In the genomic region with DNA sequence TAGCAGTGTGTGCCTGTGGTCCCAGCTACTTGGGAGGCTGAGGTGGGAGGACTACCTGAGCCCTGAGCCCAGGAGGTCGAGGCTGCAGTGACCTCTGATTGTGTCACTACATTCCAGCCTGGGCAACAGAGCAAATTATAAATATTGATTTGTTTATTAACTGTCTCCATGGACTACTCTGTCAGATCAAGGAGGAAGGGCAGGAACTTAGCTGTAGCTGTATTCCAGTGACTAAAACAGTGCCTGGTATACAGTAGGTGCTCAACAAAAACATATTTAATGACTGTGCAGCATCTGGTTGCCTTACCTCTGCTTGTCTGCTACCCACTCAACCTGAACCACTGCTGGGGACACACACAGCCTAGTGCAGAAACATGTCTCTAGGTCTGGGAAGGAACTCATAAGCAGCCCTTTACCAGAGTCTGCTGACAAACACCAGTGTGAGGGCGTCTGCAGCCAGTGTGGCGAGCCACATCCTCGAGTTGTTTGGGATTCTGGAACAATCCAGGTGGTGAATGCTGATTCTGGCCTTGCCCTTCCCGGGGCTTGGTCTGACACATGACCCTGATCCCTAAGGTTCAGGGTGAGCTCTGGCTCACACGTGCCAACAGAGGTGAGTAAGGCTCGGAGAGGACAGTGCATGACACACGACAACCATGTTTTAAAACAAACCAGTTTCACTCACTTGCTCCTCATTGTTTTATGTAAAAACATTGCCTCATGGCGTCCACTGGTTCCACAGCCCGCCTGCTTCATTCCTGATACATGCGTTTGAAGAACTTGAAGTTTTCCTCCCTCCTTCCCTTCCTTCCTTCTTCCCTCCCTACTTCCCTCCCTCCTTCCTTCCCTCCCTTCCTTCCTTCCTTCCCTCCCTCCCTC, we compare ENCODE assay signal across 1 cellular context.
TF ChIP-seq lines count a peak whose summit lies in the region.

No MANE protein-coding gene starts in this region.

TF ChIP-seq in HepG2, 621 proteins besides CTCF, POLR2A, EP300 and RAD21 (continued from another document and continues in another):
- TF ChIP-seq, protein P1, sequence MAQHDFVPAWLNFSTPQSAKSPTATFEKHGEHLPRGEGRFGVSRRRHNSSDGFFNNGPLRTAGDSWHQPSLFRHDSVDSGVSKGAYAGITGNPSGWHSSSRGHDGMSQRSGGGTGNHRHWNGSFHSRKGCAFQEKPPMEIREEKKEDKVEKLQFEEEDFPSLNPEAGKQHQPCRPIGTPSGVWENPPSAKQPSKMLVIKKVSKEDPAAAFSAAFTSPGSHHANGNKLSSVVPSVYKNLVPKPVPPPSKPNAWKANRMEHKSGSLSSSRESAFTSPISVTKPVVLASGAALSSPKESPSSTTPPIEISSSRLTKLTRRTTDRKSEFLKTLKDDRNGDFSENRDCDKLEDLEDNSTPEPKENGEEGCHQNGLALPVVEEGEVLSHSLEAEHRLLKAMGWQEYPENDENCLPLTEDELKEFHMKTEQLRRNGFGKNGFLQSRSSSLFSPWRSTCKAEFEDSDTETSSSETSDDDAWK (CRISPR knock-in tag; IDR thresholded peaks at IDR 0.05) = no peak
- TF ChIP-seq, protein P2, sequence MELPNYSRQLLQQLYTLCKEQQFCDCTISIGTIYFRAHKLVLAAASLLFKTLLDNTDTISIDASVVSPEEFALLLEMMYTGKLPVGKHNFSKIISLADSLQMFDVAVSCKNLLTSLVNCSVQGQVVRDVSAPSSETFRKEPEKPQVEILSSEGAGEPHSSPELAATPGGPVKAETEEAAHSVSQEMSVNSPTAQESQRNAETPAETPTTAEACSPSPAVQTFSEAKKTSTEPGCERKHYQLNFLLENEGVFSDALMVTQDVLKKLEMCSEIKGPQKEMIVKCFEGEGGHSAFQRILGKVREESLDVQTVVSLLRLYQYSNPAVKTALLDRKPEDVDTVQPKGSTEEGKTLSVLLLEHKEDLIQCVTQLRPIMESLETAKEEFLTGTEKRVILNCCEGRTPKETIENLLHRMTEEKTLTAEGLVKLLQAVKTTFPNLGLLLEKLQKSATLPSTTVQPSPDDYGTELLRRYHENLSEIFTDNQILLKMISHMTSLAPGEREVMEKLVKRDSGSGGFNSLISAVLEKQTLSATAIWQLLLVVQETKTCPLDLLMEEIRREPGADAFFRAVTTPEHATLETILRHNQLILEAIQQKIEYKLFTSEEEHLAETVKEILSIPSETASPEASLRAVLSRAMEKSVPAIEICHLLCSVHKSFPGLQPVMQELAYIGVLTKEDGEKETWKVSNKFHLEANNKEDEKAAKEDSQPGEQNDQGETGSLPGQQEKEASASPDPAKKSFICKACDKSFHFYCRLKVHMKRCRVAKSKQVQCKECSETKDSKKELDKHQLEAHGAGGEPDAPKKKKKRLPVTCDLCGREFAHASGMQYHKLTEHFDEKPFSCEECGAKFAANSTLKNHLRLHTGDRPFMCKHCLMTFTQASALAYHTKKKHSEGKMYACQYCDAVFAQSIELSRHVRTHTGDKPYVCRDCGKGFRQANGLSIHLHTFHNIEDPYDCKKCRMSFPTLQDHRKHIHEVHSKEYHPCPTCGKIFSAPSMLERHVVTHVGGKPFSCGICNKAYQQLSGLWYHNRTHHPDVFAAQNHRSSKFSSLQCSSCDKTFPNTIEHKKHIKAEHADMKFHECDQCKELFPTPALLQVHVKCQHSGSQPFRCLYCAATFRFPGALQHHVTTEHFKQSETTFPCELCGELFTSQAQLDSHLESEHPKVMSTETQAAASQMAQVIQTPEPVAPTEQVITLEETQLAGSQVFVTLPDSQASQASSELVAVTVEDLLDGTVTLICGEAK (IDR thresholded peaks at IDR 0.05) = no peak
- TF ChIP-seq, protein P2 (CRISPR knock-in tag; IDR thresholded peaks at IDR 0.05) = no peak; the same call in 1 of the 2 replicates
- no peak for TF ChIP-seq ZNF282 (IDR thresholded peaks at IDR 0.05; ENCODE audit: partially characterized antibody)
- peak; percentile 23; the same call in 1 of the 2 replicates for TF ChIP-seq ZNF572 (CRISPR knock-in tag; IDR thresholded peaks at IDR 0.05)
- peak; percentile 84; the same call in 1 of the 2 replicates for TF ChIP-seq CCDC6 (CRISPR knock-in tag; IDR thresholded peaks at IDR 0.05)
- TF ChIP-seq MAFG (CRISPR knock-in tag; IDR thresholded peaks at IDR 0.05) = no peak
- TF ChIP-seq SNAPC2 (CRISPR knock-in tag; IDR thresholded peaks at IDR 0.05) = no peak
- no peak; the same call in 1 of the 2 replicates for TF ChIP-seq GATAD1 (CRISPR knock-in tag; IDR thresholded peaks at IDR 0.05)
- TF ChIP-seq ZFP62 (CRISPR knock-in tag; IDR thresholded peaks at IDR 0.05) = no peak
- no peak for TF ChIP-seq ZNF782 (CRISPR knock-in tag; IDR thresholded peaks at IDR 0.05; ENCODE audit: borderline replicate concordance)
- TF ChIP-seq, protein P3, sequence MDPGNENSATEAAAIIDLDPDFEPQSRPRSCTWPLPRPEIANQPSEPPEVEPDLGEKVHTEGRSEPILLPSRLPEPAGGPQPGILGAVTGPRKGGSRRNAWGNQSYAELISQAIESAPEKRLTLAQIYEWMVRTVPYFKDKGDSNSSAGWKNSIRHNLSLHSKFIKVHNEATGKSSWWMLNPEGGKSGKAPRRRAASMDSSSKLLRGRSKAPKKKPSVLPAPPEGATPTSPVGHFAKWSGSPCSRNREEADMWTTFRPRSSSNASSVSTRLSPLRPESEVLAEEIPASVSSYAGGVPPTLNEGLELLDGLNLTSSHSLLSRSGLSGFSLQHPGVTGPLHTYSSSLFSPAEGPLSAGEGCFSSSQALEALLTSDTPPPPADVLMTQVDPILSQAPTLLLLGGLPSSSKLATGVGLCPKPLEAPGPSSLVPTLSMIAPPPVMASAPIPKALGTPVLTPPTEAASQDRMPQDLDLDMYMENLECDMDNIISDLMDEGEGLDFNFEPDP (CRISPR knock-in tag; conservative IDR thresholded peaks at IDR 0.05) = no peak
- TF ChIP-seq ISL2 (CRISPR knock-in tag; IDR thresholded peaks at IDR 0.05) = no peak; the same call in 1 of the 2 replicates
- peak; percentile 16; the same call in 1 of the 2 replicates for TF ChIP-seq KAT8 (CRISPR knock-in tag; IDR thresholded peaks at IDR 0.05)
- no peak for TF ChIP-seq ZNF253 (CRISPR knock-in tag; IDR thresholded peaks at IDR 0.05; ENCODE audit: borderline replicate concordance)
- TF ChIP-seq GATA4 (IDR thresholded peaks at IDR 0.05; ENCODE audit: borderline replicate concordance, low read depth) = no peak
- TF ChIP-seq SIN3B (IDR thresholded peaks at IDR 0.05; ENCODE audit: low read length) = no peak
- no peak; the same call in 1 of the 2 replicates for TF ChIP-seq ZBTB7B (CRISPR knock-in tag; IDR thresholded peaks at IDR 0.05)
- no peak for TF ChIP-seq PLRG1 (conservative IDR thresholded peaks at IDR 0.05)
- peak; percentile 77; the same call in 1 of the 2 replicates for TF ChIP-seq CEBPB (IDR thresholded peaks at IDR 0.05; ENCODE audit: borderline replicate concordance, low read depth, low read length)
- TF ChIP-seq, protein P4, sequence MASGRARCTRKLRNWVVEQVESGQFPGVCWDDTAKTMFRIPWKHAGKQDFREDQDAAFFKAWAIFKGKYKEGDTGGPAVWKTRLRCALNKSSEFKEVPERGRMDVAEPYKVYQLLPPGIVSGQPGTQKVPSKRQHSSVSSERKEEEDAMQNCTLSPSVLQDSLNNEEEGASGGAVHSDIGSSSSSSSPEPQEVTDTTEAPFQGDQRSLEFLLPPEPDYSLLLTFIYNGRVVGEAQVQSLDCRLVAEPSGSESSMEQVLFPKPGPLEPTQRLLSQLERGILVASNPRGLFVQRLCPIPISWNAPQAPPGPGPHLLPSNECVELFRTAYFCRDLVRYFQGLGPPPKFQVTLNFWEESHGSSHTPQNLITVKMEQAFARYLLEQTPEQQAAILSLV (CRISPR knock-in tag; IDR thresholded peaks at IDR 0.05; ENCODE audit: borderline replicate concordance) = no peak
- peak; percentile 65 for TF ChIP-seq RXRB (CRISPR knock-in tag; IDR thresholded peaks at IDR 0.05; ENCODE audit: borderline replicate concordance)
- TF ChIP-seq KAT2B (IDR thresholded peaks at IDR 0.05; ENCODE audit: borderline replicate concordance, low read depth, low read length) = no peak
- TF ChIP-seq, protein P5, sequence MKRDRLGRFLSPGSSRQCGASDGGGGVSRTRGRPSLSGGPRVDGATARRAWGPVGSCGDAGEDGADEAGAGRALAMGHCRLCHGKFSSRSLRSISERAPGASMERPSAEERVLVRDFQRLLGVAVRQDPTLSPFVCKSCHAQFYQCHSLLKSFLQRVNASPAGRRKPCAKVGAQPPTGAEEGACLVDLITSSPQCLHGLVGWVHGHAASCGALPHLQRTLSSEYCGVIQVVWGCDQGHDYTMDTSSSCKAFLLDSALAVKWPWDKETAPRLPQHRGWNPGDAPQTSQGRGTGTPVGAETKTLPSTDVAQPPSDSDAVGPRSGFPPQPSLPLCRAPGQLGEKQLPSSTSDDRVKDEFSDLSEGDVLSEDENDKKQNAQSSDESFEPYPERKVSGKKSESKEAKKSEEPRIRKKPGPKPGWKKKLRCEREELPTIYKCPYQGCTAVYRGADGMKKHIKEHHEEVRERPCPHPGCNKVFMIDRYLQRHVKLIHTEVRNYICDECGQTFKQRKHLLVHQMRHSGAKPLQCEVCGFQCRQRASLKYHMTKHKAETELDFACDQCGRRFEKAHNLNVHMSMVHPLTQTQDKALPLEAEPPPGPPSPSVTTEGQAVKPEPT (CRISPR knock-in tag; IDR thresholded peaks at IDR 0.05; ENCODE audit: low read depth) = peak; percentile 76
- TF ChIP-seq NFKB2 (CRISPR knock-in tag; IDR thresholded peaks at IDR 0.05; ENCODE audit: borderline replicate concordance) = peak; percentile 86
- TF ChIP-seq ZNF292 (CRISPR knock-in tag; IDR thresholded peaks at IDR 0.05; ENCODE audit: borderline replicate concordance, low read depth) = peak; percentile 40; the same call in 1 of the 2 replicates
- TF ChIP-seq, protein P6, sequence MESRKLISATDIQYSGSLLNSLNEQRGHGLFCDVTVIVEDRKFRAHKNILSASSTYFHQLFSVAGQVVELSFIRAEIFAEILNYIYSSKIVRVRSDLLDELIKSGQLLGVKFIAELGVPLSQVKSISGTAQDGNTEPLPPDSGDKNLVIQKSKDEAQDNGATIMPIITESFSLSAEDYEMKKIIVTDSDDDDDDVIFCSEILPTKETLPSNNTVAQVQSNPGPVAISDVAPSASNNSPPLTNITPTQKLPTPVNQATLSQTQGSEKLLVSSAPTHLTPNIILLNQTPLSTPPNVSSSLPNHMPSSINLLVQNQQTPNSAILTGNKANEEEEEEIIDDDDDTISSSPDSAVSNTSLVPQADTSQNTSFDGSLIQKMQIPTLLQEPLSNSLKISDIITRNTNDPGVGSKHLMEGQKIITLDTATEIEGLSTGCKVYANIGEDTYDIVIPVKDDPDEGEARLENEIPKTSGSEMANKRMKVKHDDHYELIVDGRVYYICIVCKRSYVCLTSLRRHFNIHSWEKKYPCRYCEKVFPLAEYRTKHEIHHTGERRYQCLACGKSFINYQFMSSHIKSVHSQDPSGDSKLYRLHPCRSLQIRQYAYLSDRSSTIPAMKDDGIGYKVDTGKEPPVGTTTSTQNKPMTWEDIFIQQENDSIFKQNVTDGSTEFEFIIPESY (CRISPR knock-in tag; IDR thresholded peaks at IDR 0.05) = 0 out of 2 replicates have a peak, but pooled peaks have one; percentile 31
- TF ChIP-seq, protein P7, sequence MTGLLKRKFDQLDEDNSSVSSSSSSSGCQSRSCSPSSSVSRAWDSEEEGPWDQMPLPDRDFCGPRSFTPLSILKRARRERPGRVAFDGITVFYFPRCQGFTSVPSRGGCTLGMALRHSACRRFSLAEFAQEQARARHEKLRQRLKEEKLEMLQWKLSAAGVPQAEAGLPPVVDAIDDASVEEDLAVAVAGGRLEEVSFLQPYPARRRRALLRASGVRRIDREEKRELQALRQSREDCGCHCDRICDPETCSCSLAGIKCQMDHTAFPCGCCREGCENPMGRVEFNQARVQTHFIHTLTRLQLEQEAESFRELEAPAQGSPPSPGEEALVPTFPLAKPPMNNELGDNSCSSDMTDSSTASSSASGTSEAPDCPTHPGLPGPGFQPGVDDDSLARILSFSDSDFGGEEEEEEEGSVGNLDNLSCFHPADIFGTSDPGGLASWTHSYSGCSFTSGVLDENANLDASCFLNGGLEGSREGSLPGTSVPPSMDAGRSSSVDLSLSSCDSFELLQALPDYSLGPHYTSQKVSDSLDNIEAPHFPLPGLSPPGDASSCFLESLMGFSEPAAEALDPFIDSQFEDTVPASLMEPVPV (CRISPR knock-in tag; IDR thresholded peaks at IDR 0.05) = no peak
- TF ChIP-seq ZNF24 (IDR thresholded peaks at IDR 0.05) = peak; percentile 62; the same call in 1 of the 2 replicates
- TF ChIP-seq, protein P8, sequence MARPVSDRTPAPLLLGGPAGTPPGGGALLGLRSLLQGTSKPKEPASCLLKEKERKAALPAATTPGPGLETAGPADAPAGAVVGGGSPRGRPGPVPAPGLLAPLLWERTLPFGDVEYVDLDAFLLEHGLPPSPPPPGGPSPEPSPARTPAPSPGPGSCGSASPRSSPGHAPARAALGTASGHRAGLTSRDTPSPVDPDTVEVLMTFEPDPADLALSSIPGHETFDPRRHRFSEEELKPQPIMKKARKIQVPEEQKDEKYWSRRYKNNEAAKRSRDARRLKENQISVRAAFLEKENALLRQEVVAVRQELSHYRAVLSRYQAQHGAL (CRISPR knock-in tag; IDR thresholded peaks at IDR 0.05; ENCODE audit: not compliant biosample characterization) = no peak
- no peak for TF ChIP-seq MBD4 (IDR thresholded peaks at IDR 0.05; ENCODE audit: borderline replicate concordance, low read length)
- TF ChIP-seq PRMT3 (CRISPR knock-in tag; IDR thresholded peaks at IDR 0.05; ENCODE audit: borderline replicate concordance, low read depth) = 0 out of 2 replicates have a peak, but pooled peaks have one; percentile 58
- no peak for TF ChIP-seq ZNF10 (CRISPR knock-in tag; IDR thresholded peaks at IDR 0.05; ENCODE audit: borderline replicate concordance, low read depth)
- TF ChIP-seq ZNF841 (CRISPR knock-in tag; IDR thresholded peaks at IDR 0.05; ENCODE audit: borderline replicate concordance) = no peak
